ENCODE assay signal across 22 cellular contexts in the genomic region with DNA sequence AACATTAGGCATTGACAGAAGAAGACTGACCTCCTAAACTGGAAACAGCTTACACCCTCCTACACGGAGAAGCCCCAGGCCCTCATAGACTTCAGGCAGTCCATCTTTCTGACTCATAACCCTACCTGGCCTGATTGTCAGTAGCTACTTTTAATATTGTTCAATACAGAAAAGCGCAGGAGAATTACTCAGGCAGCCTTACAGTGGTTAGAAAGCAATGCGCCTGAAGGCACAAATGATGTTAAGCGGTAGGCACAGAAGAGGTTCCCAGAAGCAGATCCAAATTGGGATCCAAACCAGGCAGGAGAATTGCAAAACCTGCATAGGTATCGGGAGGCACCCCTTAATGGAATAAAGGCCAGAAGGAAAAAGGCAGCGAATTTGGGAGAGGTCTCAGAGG. TPM values are rescaled to one million over a fixed set of nuclear protein-coding genes. Genes with fewer than 3 reads are reported as not detected.
"Had no signal": no experiment of that assay in that cellular context is flagged by ENCODE, and none has a peak within 500 bp of the region (broad histone marks: within the 10 kb centered on the region; RNA-seq: fewer than 3 reads in every experiment).

No MANE protein-coding gene starts in this region.

- H3K9ac ChIP-seq: SK-N-SH had no signal

- FAIRE-seq: astrocyte, urothelium cell line had no signal

- DNase-seq: activated CD4-positive, alpha-beta T cell treated with anti-CD3 and anti-CD28 coated beads, Interleukin-2, amount 10 ng/mL, durations not matched to agents 7 days and 5 days; activated CD8-positive, alpha-beta T cell treated with anti-CD3 and anti-CD28 coated beads for 36 hours; activated naive CD4-positive, alpha-beta T cell treated with Interleukin-2 at 50 U/mL for 16 hours; activated naive CD8-positive, alpha-beta T cell treated with anti-CD3 and anti-CD28 coated beads for 36 hours; activated T-cell treated with anti-CD3 and anti-CD28 coated beads, Interleukin-2, amount 50 U/mL, for 4 hours; foreskin melanocyte; left cardiac atrium; mesendoderm; naive thymus-derived CD4-positive, alpha-beta T cell; occipital lobe; SK-N-SH; stimulated activated CD4-positive, alpha-beta T cell treated with anti-CD3 and anti-CD28 coated beads, Interleukin-4, amount 100 ng/mL, for 24 hours; stimulated activated naive CD8-positive, alpha-beta T cell treated with anti-CD3 and anti-CD28 coated beads, Interleukin-15, Interleukin-2, amounts not matched to agents 100 U/mL and 50 U/mL, for 24 hours had no signal

- H3K4me3 Mint-ChIP-seq: activated CD4-positive, alpha-beta T cell treated with anti-CD3 and anti-CD28 coated beads, Interleukin-2, amount 10 ng/mL, durations not matched to agents 7 days and 5 days; activated CD8-positive, alpha-beta T cell treated with anti-CD3 and anti-CD28 coated beads for 36 hours; activated naive CD8-positive, alpha-beta T cell treated with anti-CD3 and anti-CD28 coated beads for 36 hours; activated T-cell treated with anti-CD3 and anti-CD28 coated beads, Interleukin-2, amount 50 U/mL, for 4 hours; neural crest cell had no signal

- H3K27me3 Mint-ChIP-seq: activated CD4-positive, alpha-beta T cell treated with anti-CD3 and anti-CD28 coated beads, Interleukin-2, amount 10 ng/mL, durations not matched to agents 7 days and 5 days; activated CD8-positive, alpha-beta T cell treated with anti-CD3 and anti-CD28 coated beads for 36 hours; activated naive CD8-positive, alpha-beta T cell treated with anti-CD3 and anti-CD28 coated beads for 36 hours; naive thymus-derived CD4-positive, alpha-beta T cell had no signal

- H3K27me3 ChIP-seq: tibial nerve had no signal

- H3K27ac Mint-ChIP-seq: activated CD4-positive, alpha-beta T cell treated with anti-CD3 and anti-CD28 coated beads, Interleukin-2, amount 10 ng/mL, durations not matched to agents 7 days and 5 days; activated CD8-positive, alpha-beta T cell treated with anti-CD3 and anti-CD28 coated beads for 36 hours; activated naive CD8-positive, alpha-beta T cell treated with anti-CD3 and anti-CD28 coated beads for 36 hours had no signal

- H3K4me2 ChIP-seq: SK-N-SH had no signal

- H3K4me3 ChIP-seq: coronary artery, tibial nerve had no signal

- H3K27ac ChIP-seq: coronary artery, tibial nerve had no signal

- ATAC-seq: activated CD4-positive, CD25-positive, alpha-beta regulatory T cell treated with anti-CD3 and anti-CD28 coated beads, Interleukin-2, amount 50 U/mL, for 24 hours; activated CD8-positive, alpha-beta T cell treated with anti-CD3 and anti-CD28 coated beads for 36 hours; activated T-cell treated with anti-CD3 and anti-CD28 coated beads, Interleukin-2, amount 50 U/mL, for 4 hours; left cardiac atrium; naive thymus-derived CD4-positive, alpha-beta T cell; stimulated activated naive CD8-positive, alpha-beta T cell treated with anti-CD3 and anti-CD28 coated beads, Interleukin-15, Interleukin-2, amounts not matched to agents 100 U/mL and 50 U/mL, for 24 hours had no signal

RNA-seq across cellular contexts. Expression of gene STRA8, which starts 57.7 kb away (rescaled TPM):
- total RNA-seq: activated CD4-positive, alpha-beta T cell treated with anti-CD3 and anti-CD28 coated beads, Interleukin-2, amount 10 ng/mL, durations not matched to agents 7 days and 5 days; activated CD8-positive, alpha-beta T cell treated with anti-CD3 and anti-CD28 coated beads for 36 hours; activated naive CD8-positive, alpha-beta T cell treated with anti-CD3 and anti-CD28 coated beads for 36 hours; activated T-cell treated with anti-CD3 and anti-CD28 coated beads, Interleukin-2, amount 50 U/mL, for 4 hours; astrocyte; left cardiac atrium; naive thymus-derived CD4-positive, alpha-beta T cell; neural crest cell; occipital lobe; posterior vena cava; renal cortical epithelial cell; T-helper 2 cell treated with Interferon-gamma antibody and Interleukin-4, amounts not matched to agents 100 ng/mL and 5 ng/mL, for 36 hours; tibial nerve had no signal
- polyA plus RNA-seq: naive thymus-derived CD4-positive, alpha-beta T cell; SK-N-SH had no signal
